In genomic region chr10:104259999-104260774, GRCh38 we compare ENCODE assay signal across 9 cellular contexts. TPM values are rescaled to one million over a fixed set of nuclear protein-coding genes. Genes with fewer than 3 reads are reported as not detected.
DNase-seq lines count a peak whose midpoint lies in the region; ATAC-seq and TF ChIP-seq lines count a peak whose summit lies in the region.
"Had no signal": no experiment of that assay in that cellular context is flagged by ENCODE, and none has a peak within 500 bp of the region (broad histone marks: within the 10 kb centered on the region; RNA-seq: fewer than 3 reads in every experiment).

No MANE protein-coding gene starts in this region.

- no peaks in the 10 kb centered on the region for H3K9me2 ChIP-seq in GM23248 (ENCODE audit: insufficient read depth)

- H3K4me3 Mint-ChIP-seq in activated T-helper 1 cell treated with anti-CD3 and anti-CD28 coated beads, Interleukin-12 subunit alpha, Interleukin-12 subunit beta, Interleukin-2, Interleukin-4 antibody, amounts not matched to agents 30 ng/mL and 10 ng/mL and 1 ng/mL, durations not matched to agents 14 hours and 24 hours and 36 hours, result peak overlapping the region; percentile 40

- H3K9me3 ChIP-seq in GM23248 (ENCODE audit: low read depth) (no peaks in the 10 kb centered on the region), psoas muscle (no peaks in the 10 kb centered on the region)

- peaks cover 76% of the 10 kb centered on the region for H3K4me1 Mint-ChIP-seq in activated T-helper 1 cell treated with anti-CD3 and anti-CD28 coated beads, Interleukin-12 subunit alpha, Interleukin-12 subunit beta, Interleukin-2, Interleukin-4 antibody, amounts not matched to agents 30 ng/mL and 10 ng/mL and 1 ng/mL, durations not matched to agents 14 hours and 24 hours and 36 hours (ENCODE audit: low read depth)

- TF ChIP-seq CTCF in fibroblast of mammary gland (conservative IDR thresholded peaks at IDR 0.05; ENCODE audit: control insufficient read depth, insufficient read depth, low read depth, low read length) (no peak), psoas muscle (IDR thresholded peaks at IDR 0.05) (no peak)

- H3K27me3 ChIP-seq in GM23248 (replicated peaks; ENCODE audit: insufficient read depth) (no peaks in the 10 kb centered on the region), psoas muscle (ENCODE audit: insufficient read depth in 3 of 3, low read length in 2 of 3) (no peaks in the 10 kb centered on the region)

- H3K79me2 ChIP-seq in GM23248 (ENCODE audit: insufficient read depth), result peaks cover 85% of the 10 kb centered on the region

- WGBS in GM23248 (ENCODE audit: low coverage in 1 of 2, low lambda C conversion rate in 2 of 2, missing lambda C conversion rate in 2 of 2), 2 experiments, result 63 to 67% methylated on average over 6 of the region's 6 CpGs
- 86 to 90% (median 90%) methylated on average over 6 of the region's 6 CpGs for WGBS in psoas muscle, 3 donors

- peaks cover 69% of the 10 kb centered on the region for H3K36me3 ChIP-seq in GM23248 (ENCODE audit: low read depth)
- peaks cover 13 to 81% of the 10 kb centered on the region in 2 donors for H3K36me3 ChIP-seq in psoas muscle (ENCODE audit: insufficient read depth in 1 of 2, low read depth in 1 of 2)

- peak overlapping the region; percentile 40 for H3K9ac ChIP-seq in GM23248

- no peaks in the 10 kb centered on the region for H3K27me3 Mint-ChIP-seq in activated T-helper 1 cell treated with anti-CD3 and anti-CD28 coated beads, Interleukin-12 subunit alpha, Interleukin-12 subunit beta, Interleukin-2, Interleukin-4 antibody, amounts not matched to agents 30 ng/mL and 10 ng/mL and 1 ng/mL, durations not matched to agents 14 hours and 24 hours and 36 hours (ENCODE audit: insufficient read depth)

- no peaks in the 10 kb centered on the region for H3K9me3 Mint-ChIP-seq in activated T-helper 1 cell treated with anti-CD3 and anti-CD28 coated beads, Interleukin-12 subunit alpha, Interleukin-12 subunit beta, Interleukin-2, Interleukin-4 antibody, amounts not matched to agents 30 ng/mL and 10 ng/mL and 1 ng/mL, durations not matched to agents 14 hours and 24 hours and 36 hours

- no peak overlapping the region for H2AFZ ChIP-seq in GM23248

- H3K36me3 Mint-ChIP-seq in activated T-helper 1 cell treated with anti-CD3 and anti-CD28 coated beads, Interleukin-12 subunit alpha, Interleukin-12 subunit beta, Interleukin-2, Interleukin-4 antibody, amounts not matched to agents 30 ng/mL and 10 ng/mL and 1 ng/mL, durations not matched to agents 14 hours and 24 hours and 36 hours (ENCODE audit: low read depth), result peaks cover 56% of the 10 kb centered on the region

- peaks cover 93% of the 10 kb centered on the region for H3F3A ChIP-seq in GM23248 (ENCODE audit: insufficient read depth)

- H3K4me3 ChIP-seq in GM23248, result peak overlapping the region; percentile 25; the same call in 1 of the 2 replicates
- no peak overlapping the region for H3K4me3 ChIP-seq in fibroblast of mammary gland (ENCODE audit: control insufficient read depth, low read depth, low read length)
- no peak overlapping the region for H3K4me3 ChIP-seq in psoas muscle

- H3K27ac Mint-ChIP-seq in activated T-helper 1 cell treated with anti-CD3 and anti-CD28 coated beads, Interleukin-12 subunit alpha, Interleukin-12 subunit beta, Interleukin-2, Interleukin-4 antibody, amounts not matched to agents 30 ng/mL and 10 ng/mL and 1 ng/mL, durations not matched to agents 14 hours and 24 hours and 36 hours, result peak overlapping the region; percentile 82

- intact Hi-C loops in activated T-helper 1 cell treated with anti-CD3 and anti-CD28 coated beads, Interleukin-12 subunit alpha, Interleukin-12 subunit beta, Interleukin-2, Interleukin-4 antibody, amounts not matched to agents 30 ng/mL and 10 ng/mL and 1 ng/mL, durations not matched to agents 14 hours and 24 hours and 36 hours (cut with micrococcal nuclease), result loop anchor here (1.0 to 5.0 kb wide), 2 partner anchors 8 to 293 kb away; partner anchors contain the start of gene SLK
- intact Hi-C loops in psoas muscle (cut with DNase I), result loop anchor here in 1 of 2 donors (10.0 kb wide), 1 partner anchor 135 kb away; the partner anchor contains the start of gene SFR1

- H4K20me1 ChIP-seq in GM23248 (ENCODE audit: insufficient read depth), result no peaks in the 10 kb centered on the region; the same call in 1 of the 2 replicates

- H3K4me2 ChIP-seq in GM23248 (ENCODE audit: unreplicated experiment), result peak overlapping the region; percentile 47

- H3K27ac ChIP-seq in GM23248, result peak overlapping the region; percentile 96
- H3K27ac ChIP-seq in psoas muscle, result peak overlapping the region; percentile 24

- DNase-seq in GM23248, result peak; percentile 47
- no peak for DNase-seq in activated T-helper 1 cell treated with anti-CD3 and anti-CD28 coated beads, Interleukin-12 subunit alpha, Interleukin-12 subunit beta, Interleukin-2, Interleukin-4 antibody, amounts not matched to agents 30 ng/mL and 10 ng/mL and 1 ng/mL, durations not matched to agents 14 hours and 24 hours and 36 hours (ENCODE audit: low spot score)
- DNase-seq in fibroblast of mammary gland (ENCODE audit: low read depth), result peak; percentile 60
- no peak for DNase-seq in psoas muscle
- DNase-seq in UCSD-AML1 (lab: John Stamatoyannopoulos, UW; ENCODE audit: unreplicated experiment), result no peak
- no peak for DNase-seq in AML-193 (lab: John Stamatoyannopoulos, UW)
- DNase-seq in AG08396 (ENCODE audit: low spot score), result no peak
- DNase-seq: central memory CD4-positive, alpha-beta T cell had no signal

- no peak for ATAC-seq in psoas muscle
- no peak for ATAC-seq in GM18909 (IDR thresholded peaks at IDR 0.05; ENCODE audit: poor library complexity, unreplicated experiment)

- in situ Hi-C loops in GM23248 (cut with MboI), result no loop called here

- peaks cover 59% of the 10 kb centered on the region for H3K4me1 ChIP-seq in GM23248 (ENCODE audit: insufficient read depth)
- peaks cover 40% of the 10 kb centered on the region for H3K4me1 ChIP-seq in psoas muscle

RNA-seq across cellular contexts. Expression of gene GSTO1, which starts 5.5 kb away (rescaled TPM):
- total RNA-seq in GM23248 (2014; rRNA removed; shearing (Covaris generic)), result 143 and 236 TPM in 2 replicates
- 375 and 387 TPM in 2 replicates for polyA plus RNA-seq in GM23248 (2016; fragmentation: Nextera tagmentation; extraction: Ambion mirVana)
- 125 TPM in 2 replicates for total RNA-seq in activated T-helper 1 cell treated with anti-CD3 and anti-CD28 coated beads, Interleukin-12 subunit alpha, Interleukin-12 subunit beta, Interleukin-2, Interleukin-4 antibody, amounts not matched to agents 30 ng/mL and 10 ng/mL and 1 ng/mL, durations not matched to agents 14 hours and 24 hours and 36 hours
- 100 to 1,000 TPM in 3 of 4 donors, 10 to 100 TPM in 1; 95.9 to 222 (median 114) TPM for total RNA-seq in psoas muscle
- polyA plus RNA-seq in psoas muscle, result 100 to 1,000 TPM in 2 of 3 donors, 10 to 100 TPM in 1; 73.7 to 742 (median 120) TPM

RNA-seq across cellular contexts. Expression of gene GSTO2, which starts 8.8 kb away (rescaled TPM):
- 1.1 and 8.7 TPM in 2 replicates for total RNA-seq in GM23248 (2014; rRNA removed; shearing (Covaris generic))
- polyA plus RNA-seq in GM23248 (2016; fragmentation: Nextera tagmentation; extraction: Ambion mirVana) (2.2 TPM in 2 replicates), psoas muscle (1 to 10 TPM in 2 of 3 donors, under 1 TPM in 1; 0.23 to 4.6 (median 1.1) TPM)
- total RNA-seq in activated T-helper 1 cell treated with anti-CD3 and anti-CD28 coated beads, Interleukin-12 subunit alpha, Interleukin-12 subunit beta, Interleukin-2, Interleukin-4 antibody, amounts not matched to agents 30 ng/mL and 10 ng/mL and 1 ng/mL, durations not matched to agents 14 hours and 24 hours and 36 hours, result 1.1 and 1.2 TPM in 2 replicates
- 1 to 10 TPM; 1.2 to 3.3 (median 2.0) TPM for total RNA-seq in psoas muscle

RNA-seq across cellular contexts. Expression of gene CFAP43, which starts 28.0 kb away (rescaled TPM):
- total RNA-seq in GM23248 (2014; rRNA removed; shearing (Covaris generic)), result not detected in 2 replicates
- polyA plus RNA-seq in GM23248 (2016; fragmentation: Nextera tagmentation; extraction: Ambion mirVana), result 0.14 and 0.29 TPM in 2 replicates
- total RNA-seq in activated T-helper 1 cell treated with anti-CD3 and anti-CD28 coated beads, Interleukin-12 subunit alpha, Interleukin-12 subunit beta, Interleukin-2, Interleukin-4 antibody, amounts not matched to agents 30 ng/mL and 10 ng/mL and 1 ng/mL, durations not matched to agents 14 hours and 24 hours and 36 hours, result not detected in 2 replicates
- under 1 TPM in 1 of 4 donors, not detected in 3; 0.04 TPM for total RNA-seq in psoas muscle
- polyA plus RNA-seq in psoas muscle, result under 1 TPM in 2 of 3 donors, not detected in 1; 0.11 to 0.44 TPM

Comparison
In these comparisons a context has a peak if more than half of its experiments do, and no peak if none do; other contexts are left out.
1. DNase-seq: peak in GM23248 (single experiment) and fibroblast of mammary gland (single experiment); none in activated T-helper 1 cell treated with anti-CD3 and anti-CD28 coated beads, Interleukin-12 subunit alpha, Interleukin-12 subunit beta, Interleukin-2, Interleukin-4 antibody, amounts not matched to agents 30 ng/mL and 10 ng/mL and 1 ng/mL, durations not matched to agents 14 hours and 24 hours and 36 hours (single experiment), psoas muscle (0 of 2), UCSD-AML1 (single experiment), AML-193 (0 of 2) and AG08396 (single experiment).